In genomic region chr22:38228326-38228872, GRCh38 we compare ENCODE assay signal across 11 cellular contexts. TPM values are rescaled to one million over a fixed set of nuclear protein-coding genes. Genes with fewer than 3 reads are reported as not detected.
A peak's percentile ranks its signal among the peaks of the same experiment; 100 is the strongest.
DNase-seq lines count a peak whose midpoint lies in the region; ATAC-seq, FAIRE-seq and TF ChIP-seq lines count a peak whose summit lies in the region.
"Had no signal": no experiment of that assay in that cellular context is flagged by ENCODE, and none has a peak within 500 bp of the region (broad histone marks: within the 10 kb centered on the region; RNA-seq: fewer than 3 reads in every experiment).

No MANE protein-coding gene starts in this region.

- WGBS in stomach, 5 donors, result 24 to 48% (median 43%) methylated on average over 2 to 3 of the region's 3 CpGs

- H3K4me2 ChIP-seq in keratinocyte (ENCODE audit: control insufficient read depth, extremely low read depth, insufficient read depth, low read depth, low read length), result peak overlapping the region; percentile 70

- H3K4me1 Mint-ChIP-seq in HFFc6 (ENCODE audit: low read depth), result peaks cover 28% of the 10 kb centered on the region
- H3K4me1 Mint-ChIP-seq: WTC11 had no signal

- dilution Hi-C loops in keratinocyte (cut with MboI; ENCODE audit: extremely low pct_ligation_motif_present, low sequenced_read_pairs), result no loop called here

- H3K4me3 ChIP-seq in astrocyte of the spinal cord (ENCODE audit: low read depth, low read length) (no peak overlapping the region), keratinocyte (ENCODE audit: control insufficient read depth in 2 of 3, extremely low read depth in 1 of 3, insufficient read depth in 2 of 3, low read depth in 1 of 3, low read length in 3 of 3) (no peak overlapping the region), stomach (no peak overlapping the region)

- no peak overlapping the region for H2AFZ ChIP-seq in keratinocyte (ENCODE audit: control insufficient read depth, low read length)

- no peaks in the 10 kb centered on the region for H3K79me2 ChIP-seq in keratinocyte (ENCODE audit: control insufficient read depth, insufficient read depth, low read length)

- H3K27me3 ChIP-seq in keratinocyte (ENCODE audit: control insufficient read depth, extremely low read depth, insufficient read depth, low read length) (no peaks in the 10 kb centered on the region), stomach (no peaks in the 10 kb centered on the region)

- no peak for TF ChIP-seq POLR2A in stomach (IDR thresholded peaks at IDR 0.05)

- peak overlapping the region; percentile 70 for H3K9ac ChIP-seq in keratinocyte (ENCODE audit: control insufficient read depth, extremely low read depth, insufficient read depth, low read length)

- DNase-seq in HFFc6 (no peak), astrocyte of the spinal cord (ENCODE audit: low read depth, low spot score) (peak; percentile 33), keratinocyte (ENCODE audit: low read depth, low spot score) (no peak), stomach (no peak), DMS79 (lab: John Stamatoyannopoulos, UW) (no peak)
- DNase-seq: hippocampal formation, Kasumi-1 had no signal

- no peak for FAIRE-seq in keratinocyte (lab: Jason Lieb, UNC)

- no peaks in the 10 kb centered on the region for H3K9me3 ChIP-seq in keratinocyte (ENCODE audit: control insufficient read depth, low read depth, low read length)
- no peaks in the 10 kb centered on the region for H3K9me3 ChIP-seq in stomach

- peaks cover 3% of the 10 kb centered on the region; the same call in 1 of the 2 replicates for H3K27me3 Mint-ChIP-seq in HFFc6 (ENCODE audit: insufficient read depth)

- TF ChIP-seq CTCF in HFFc6 (IDR thresholded peaks at IDR 0.05) (no peak), astrocyte of the spinal cord (IDR thresholded peaks at IDR 0.05; ENCODE audit: low read depth, low read length) (no peak), keratinocyte (optimal IDR thresholded peaks at IDR 0.05 in 1 of 3, IDR thresholded peaks at IDR 0.05 in 1 of 3, conservative IDR thresholded peaks at IDR 0.05 in 1 of 3; ENCODE audit: extremely low read depth in 1 of 3, insufficient read depth in 2 of 3, low read length in 3 of 3) (no peak), stomach (IDR thresholded peaks at IDR 0.05) (no peak)

- no peaks in the 10 kb centered on the region for H4K20me1 ChIP-seq in keratinocyte (ENCODE audit: control insufficient read depth, extremely low read depth, insufficient read depth, low read length)

- peaks cover 41% of the 10 kb centered on the region for H3K36me3 Mint-ChIP-seq in HFFc6 (ENCODE audit: low read depth)

- H3K9me1 ChIP-seq in keratinocyte (ENCODE audit: control insufficient read depth, extremely low read depth, insufficient read depth, low read length), result no peaks in the 10 kb centered on the region

- intact Hi-C loops in stomach (cut with DNase I; ENCODE audit: low total_unique reads), result no loop called here

- H3K4me1 ChIP-seq in keratinocyte (ENCODE audit: control insufficient read depth, extremely low read depth, insufficient read depth, low read length), result peaks cover 30% of the 10 kb centered on the region
- H3K4me1 ChIP-seq in stomach, result peaks cover 20 to 71% (median 43%) of the 10 kb centered on the region in 4 donors

- peak overlapping the region; percentile 7; the same call in 1 of the 2 replicates for H3K4me3 Mint-ChIP-seq in HFFc6
- H3K4me3 Mint-ChIP-seq: WTC11 had no signal

- H3K27ac ChIP-seq in keratinocyte (ENCODE audit: control insufficient read depth, insufficient read depth, low read length), result peak overlapping the region; percentile 96
- peak overlapping the region; percentile 74 to 90 (median 85) for H3K27ac ChIP-seq in stomach

- H3K27ac Mint-ChIP-seq in HFFc6, result peak overlapping the region; percentile 95
- H3K27ac Mint-ChIP-seq: WTC11 had no signal

- peaks cover 25 to 52% of the 10 kb centered on the region in 2 experiments for H3K36me3 ChIP-seq in keratinocyte (ENCODE audit: control insufficient read depth in 2 of 2, extremely low read depth in 1 of 2, insufficient read depth in 2 of 2, low read length in 2 of 2)
- H3K36me3 ChIP-seq in stomach, result peaks cover 45 to 91% (median 78%) of the 10 kb centered on the region in 4 donors

- no peaks in the 10 kb centered on the region for H3K9me3 Mint-ChIP-seq in HFFc6
- H3K9me3 Mint-ChIP-seq: WTC11 had no signal

- in situ Hi-C loops in astrocyte of the spinal cord (cut with HindIII; ENCODE audit: low sequenced_read_pairs), result no loop called here

- no peak for TF ChIP-seq EP300 in stomach (IDR thresholded peaks at IDR 0.05)

- ATAC-seq in HG03139 (IDR thresholded peaks at IDR 0.05; ENCODE audit: unreplicated experiment) (no peak), HG02885 (IDR thresholded peaks at IDR 0.05; ENCODE audit: poor library complexity, unreplicated experiment) (no peak), GM19397 (IDR thresholded peaks at IDR 0.05; ENCODE audit: unreplicated experiment) (no peak)
- ATAC-seq: WTC11 had no signal

RNA-seq across cellular contexts. Expression of gene MAFF, which starts 26.6 kb away (rescaled TPM):
- 10 to 100 TPM; 17.2 to 24.1 (median 22.8) TPM for total RNA-seq in HFFc6 (2021; fragmentation: NEBNext Ultra II Directional; extraction: Animal tissue kit (Norgen Biotek cat#: 25700))
- polyA plus RNA-seq in keratinocyte, result 8.6 to 10.5 TPM (median 10.5 TPM) in 3 replicates
- polyA plus RNA-seq in keratinocyte (2011; ENCODE audit: low read depth), result 29.6 TPM
- polyA plus RNA-seq in keratinocyte (2011; cell fraction: cytosol; rRNA removed), result 7.0 and 9.8 TPM in 2 replicates
- polyA plus RNA-seq in keratinocyte (2011; cell fraction: nucleus; rRNA removed), result 12.7 and 15.8 TPM in 2 replicates
- 12.2 and 74.2 TPM in 2 replicates for polyA plus RNA-seq in keratinocyte (2012; ENCODE audit: low replicate concordance)
- polyA minus RNA-seq in keratinocyte, result 3.1 to 3.9 TPM (median 3.5 TPM) in 3 replicates
- polyA minus RNA-seq in keratinocyte (2011; cell fraction: cytosol; rRNA and poly(A)+ RNA removed), result 12.3 TPM
- 8.0 and 8.1 TPM in 2 replicates for polyA minus RNA-seq in keratinocyte (2011; cell fraction: nucleus; rRNA and poly(A)+ RNA removed)
- total RNA-seq in stomach, result 100 to 1,000 TPM in 2 of 5 donors, 10 to 100 TPM in 1, 1 to 10 TPM in 1, under 1 TPM in 1; 0.58 to 130 (median 58.9) TPM
- 10 to 100 TPM; 16.0 to 65.7 (median 35.7) TPM for polyA plus RNA-seq in stomach

RNA-seq across cellular contexts. Expression of gene TMEM184B, which starts 44.4 kb away (rescaled TPM):
- total RNA-seq in HFFc6 (2021; fragmentation: NEBNext Ultra II Directional; extraction: Animal tissue kit (Norgen Biotek cat#: 25700)), result 100 to 1,000 TPM; 104 to 125 (median 111) TPM
- 12.8 to 47.3 TPM (median 18.8 TPM) in 3 replicates for polyA plus RNA-seq in keratinocyte
- polyA plus RNA-seq in keratinocyte (2011; ENCODE audit: low read depth), result 3.8 TPM
- 25.0 and 37.5 TPM in 2 replicates for polyA plus RNA-seq in keratinocyte (2011; cell fraction: cytosol; rRNA removed)
- polyA plus RNA-seq in keratinocyte (2011; cell fraction: nucleus; rRNA removed), result 52.2 and 66.1 TPM in 2 replicates
- 27.6 and 57.4 TPM in 2 replicates for polyA plus RNA-seq in keratinocyte (2012; ENCODE audit: low replicate concordance)
- polyA minus RNA-seq in keratinocyte, result 25.2 to 78.0 TPM (median 29.0 TPM) in 3 replicates
- 72.3 TPM for polyA minus RNA-seq in keratinocyte (2011; cell fraction: cytosol; rRNA and poly(A)+ RNA removed)
- polyA minus RNA-seq in keratinocyte (2011; cell fraction: nucleus; rRNA and poly(A)+ RNA removed), result 35.3 and 44.1 TPM in 2 replicates
- total RNA-seq in stomach, result 100 to 1,000 TPM in 1 of 5 donors, 10 to 100 TPM in 4; 27.0 to 110 (median 75.9) TPM
- 10 to 100 TPM in 2 of 3 donors, 1 to 10 TPM in 1; 10.0 to 13.8 (median 10.8) TPM for polyA plus RNA-seq in stomach

RNA-seq across cellular contexts. Expression of gene PLA2G6, which starts 46.8 kb away (rescaled TPM):
- 1 to 10 TPM; 4.1 to 6.6 (median 5.3) TPM for total RNA-seq in HFFc6 (2021; fragmentation: NEBNext Ultra II Directional; extraction: Animal tissue kit (Norgen Biotek cat#: 25700))
- polyA plus RNA-seq in keratinocyte (4.6 to 12.1 TPM (median 5.2 TPM) in 3 replicates), stomach (10 to 100 TPM in 2 of 3 donors, 1 to 10 TPM in 1; 6.0 to 24.8 (median 11.8) TPM)
- polyA plus RNA-seq in keratinocyte (2011; ENCODE audit: low read depth), result 1.6 TPM
- 1.4 and 2.3 TPM in 2 replicates for polyA plus RNA-seq in keratinocyte (2011; cell fraction: cytosol; rRNA removed)
- 34.0 and 40.8 TPM in 2 replicates for polyA plus RNA-seq in keratinocyte (2011; cell fraction: nucleus; rRNA removed)
- polyA plus RNA-seq in keratinocyte (2012; ENCODE audit: low replicate concordance), result 3.2 and 9.8 TPM in 2 replicates
- 4.4 to 20.7 TPM (median 14.4 TPM) in 3 replicates for polyA minus RNA-seq in keratinocyte
- 5.0 TPM for polyA minus RNA-seq in keratinocyte (2011; cell fraction: cytosol; rRNA and poly(A)+ RNA removed)
- polyA minus RNA-seq in keratinocyte (2011; cell fraction: nucleus; rRNA and poly(A)+ RNA removed), result 16.8 and 27.8 TPM in 2 replicates
- 10 to 100 TPM; 24.0 to 68.3 (median 30.0) TPM for total RNA-seq in stomach
